Comparison of ENCODE assay signal across 1 cellular context in the genomic region with DNA sequence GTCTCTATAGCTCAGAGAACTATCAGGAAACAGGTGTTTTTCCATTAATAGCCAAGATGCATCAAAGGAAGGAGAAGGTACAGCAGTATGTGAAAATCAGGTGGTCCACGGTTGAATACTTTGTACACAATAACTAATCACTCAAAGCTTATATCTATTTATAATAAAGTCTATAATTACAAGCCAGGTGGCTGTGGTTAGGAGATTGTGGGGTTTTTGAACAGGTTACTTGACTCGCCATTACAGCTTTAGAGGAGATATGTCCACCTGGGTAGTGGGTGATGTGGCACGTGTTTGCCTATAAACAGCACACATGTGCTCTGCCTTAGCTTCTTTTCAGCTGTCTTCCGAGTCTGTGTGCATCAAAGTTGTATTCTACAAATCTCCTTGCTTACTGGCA.
A peak's percentile ranks its signal among the peaks of the same experiment; 100 is the strongest.
TF ChIP-seq lines count a peak whose summit lies in the region.

No MANE protein-coding gene starts in this region.

TF ChIP-seq in GM12878, 131 proteins besides CTCF, POLR2A, EP300 and RAD21 (continued from another document):
- TF ChIP-seq, protein P1, sequence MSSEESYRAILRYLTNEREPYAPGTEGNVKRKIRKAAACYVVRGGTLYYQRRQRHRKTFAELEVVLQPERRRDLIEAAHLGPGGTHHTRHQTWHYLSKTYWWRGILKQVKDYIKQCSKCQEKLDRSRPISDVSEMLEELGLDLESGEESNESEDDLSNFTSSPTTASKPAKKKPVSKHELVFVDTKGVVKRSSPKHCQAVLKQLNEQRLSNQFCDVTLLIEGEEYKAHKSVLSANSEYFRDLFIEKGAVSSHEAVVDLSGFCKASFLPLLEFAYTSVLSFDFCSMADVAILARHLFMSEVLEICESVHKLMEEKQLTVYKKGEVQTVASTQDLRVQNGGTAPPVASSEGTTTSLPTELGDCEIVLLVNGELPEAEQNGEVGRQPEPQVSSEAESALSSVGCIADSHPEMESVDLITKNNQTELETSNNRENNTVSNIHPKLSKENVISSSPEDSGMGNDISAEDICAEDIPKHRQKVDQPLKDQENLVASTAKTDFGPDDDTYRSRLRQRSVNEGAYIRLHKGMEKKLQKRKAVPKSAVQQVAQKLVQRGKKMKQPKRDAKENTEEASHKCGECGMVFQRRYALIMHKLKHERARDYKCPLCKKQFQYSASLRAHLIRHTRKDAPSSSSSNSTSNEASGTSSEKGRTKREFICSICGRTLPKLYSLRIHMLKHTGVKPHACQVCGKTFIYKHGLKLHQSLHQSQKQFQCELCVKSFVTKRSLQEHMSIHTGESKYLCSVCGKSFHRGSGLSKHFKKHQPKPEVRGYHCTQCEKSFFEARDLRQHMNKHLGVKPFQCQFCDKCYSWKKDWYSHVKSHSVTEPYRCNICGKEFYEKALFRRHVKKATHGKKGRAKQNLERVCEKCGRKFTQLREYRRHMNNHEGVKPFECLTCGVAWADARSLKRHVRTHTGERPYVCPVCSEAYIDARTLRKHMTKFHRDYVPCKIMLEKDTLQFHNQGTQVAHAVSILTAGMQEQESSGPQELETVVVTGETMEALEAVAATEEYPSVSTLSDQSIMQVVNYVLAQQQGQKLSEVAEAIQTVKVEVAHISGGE (CRISPR knock-in tag; IDR thresholded peaks at IDR 0.05), result no peak
- TF ChIP-seq CREB1 (IDR thresholded peaks at IDR 0.05; ENCODE audit: low read depth) (no peak), CEBPB (IDR thresholded peaks at IDR 0.05; ENCODE audit: borderline replicate concordance in 1 of 2, low read depth in 2 of 2, low read length in 2 of 2) (no peak), MXI1 (IDR thresholded peaks at IDR 0.05; ENCODE audit: low read depth, low read length) (no peak; the same call in 1 of the 2 replicates), EGR1 (IDR thresholded peaks at IDR 0.05; ENCODE audit: borderline replicate concordance in 1 of 2, low read depth in 2 of 2, low read length in 2 of 2) (no peak), WRNIP1 (IDR thresholded peaks at IDR 0.05; ENCODE audit: borderline replicate concordance, low read depth, low read length) (no peak), SUZ12 (IDR thresholded peaks at IDR 0.05; ENCODE audit: unreplicated experiment) (no peak), NFIC (IDR thresholded peaks at IDR 0.05; ENCODE audit: low read depth, low read length) (no peak), RBBP5 (conservative IDR thresholded peaks at IDR 0.05) (no peak), NR2C1 (IDR thresholded peaks at IDR 0.05) (no peak), ATF2 (IDR thresholded peaks at IDR 0.05; ENCODE audit: low read length) (no peak), HCFC1 (IDR thresholded peaks at IDR 0.05; ENCODE audit: low read length) (no peak), NR2F1 (conservative IDR thresholded peaks at IDR 0.05) (no peak), BCL3 (IDR thresholded peaks at IDR 0.05; ENCODE audit: borderline replicate concordance, insufficient read depth, low read depth, low read length, poor library complexity, severe bottlenecking) (no peak), MEF2B (IDR thresholded peaks at IDR 0.05; ENCODE audit: partially characterized antibody, poor library complexity, severe bottlenecking) (peak; percentile 21), BRCA1 (IDR thresholded peaks at IDR 0.05; ENCODE audit: low read depth, low read length) (no peak), ATF7 (IDR thresholded peaks at IDR 0.05; ENCODE audit: low read depth) (no peak), E4F1 (IDR thresholded peaks at IDR 0.05; ENCODE audit: borderline replicate concordance, partially characterized antibody) (no peak), USF2 (IDR thresholded peaks at IDR 0.05; ENCODE audit: borderline replicate concordance, low read depth, low read length) (no peak), BHLHE40 (IDR thresholded peaks at IDR 0.05; ENCODE audit: borderline replicate concordance in 1 of 2, low read depth in 2 of 2, low read length in 1 of 2) (peak; percentile 66 to 81; a peak in 3 of 4 replicates), SREBF2 (IDR thresholded peaks at IDR 0.05; ENCODE audit: low read length) (no peak), RFX5 (IDR thresholded peaks at IDR 0.05; ENCODE audit: low read depth, low read length) (no peak)
TF ChIP-seq in GM12878: peak in this region for 4.
